ENCODE assay signal across 17 cellular contexts in the genomic region with DNA sequence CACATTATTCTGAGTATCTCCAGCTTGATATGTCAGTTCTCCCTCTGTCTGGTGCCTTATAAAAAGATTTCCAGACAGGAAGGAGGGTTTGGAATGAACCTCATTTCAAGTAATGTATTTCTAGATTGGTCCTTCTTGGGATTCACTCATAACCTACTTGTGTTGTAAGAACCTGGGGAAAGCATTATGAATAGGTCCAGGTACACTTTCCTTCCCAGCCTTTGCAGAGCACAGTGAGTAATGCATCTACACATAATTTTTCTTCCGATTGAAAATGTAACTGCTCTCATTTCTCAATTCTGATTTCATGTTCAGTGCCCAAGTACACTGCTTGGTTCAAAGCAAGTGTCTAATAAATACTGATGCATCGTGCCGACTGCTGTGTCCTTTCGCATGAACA. TPM values are rescaled to one million over a fixed set of nuclear protein-coding genes. Genes with fewer than 3 reads are reported as not detected.
DNase-seq lines count a peak whose midpoint lies in the region; ATAC-seq, FAIRE-seq and TF ChIP-seq lines count a peak whose summit lies in the region.
"Had no signal": no experiment of that assay in that cellular context is flagged by ENCODE, and none has a peak within 500 bp of the region (broad histone marks: within the 10 kb centered on the region; RNA-seq: fewer than 3 reads in every experiment).

No MANE protein-coding gene starts in this region.

- peak overlapping the region; percentile 51 for H3K4me2 ChIP-seq in HCT116 (ENCODE audit: low read length)

- no peaks in the 10 kb centered on the region for H3K9me2 ChIP-seq in HCT116 (ENCODE audit: insufficient read depth)

- H3K4me1 ChIP-seq in HCT116 (ENCODE audit: control insufficient read depth in 1 of 2, insufficient read depth in 2 of 2, low read length in 2 of 2) (peaks cover 0 to 24% of the 10 kb centered on the region in 2 experiments; a peak in 2 of 4 replicates), foreskin keratinocyte (peaks cover 9% of the 10 kb centered on the region), right lobe of liver (peaks cover 0 to 61% (median 23%) of the 10 kb centered on the region in 4 donors), esophagus squamous epithelium (no peaks in the 10 kb centered on the region)
- H3K4me1 ChIP-seq: BE2C had no signal

- no peak for TF ChIP-seq RAD21 in HCT116 (IDR thresholded peaks at IDR 0.05; ENCODE audit: low read depth)

- intact Hi-C loops in HCT116 (cut with micrococcal nuclease) (no loop called here), right lobe of liver (cut with DNase I) (no loop called here), esophagus squamous epithelium (cut with DNase I) (no loop called here)

- 58% methylated on average over 4 of the region's 4 CpGs for WGBS in right lobe of liver (ENCODE audit: insufficient coverage, low coverage, low lambda C conversion rate, missing lambda C conversion rate)
- WGBS in esophagus squamous epithelium, 2 donors: 90 to 92% methylated on average over 4 of the region's 4 CpGs

- H3K36me3 ChIP-seq in HCT116 (ENCODE audit: control insufficient read depth in 1 of 2, insufficient read depth in 2 of 2, low read length in 2 of 2) (peaks cover 5 to 12% of the 10 kb centered on the region in 2 experiments; a peak in 3 of 4 replicates), bronchial epithelial cell (ENCODE audit: control insufficient read depth, insufficient read depth, low read length) (no peaks in the 10 kb centered on the region), right lobe of liver (no peaks in the 10 kb centered on the region), esophagus squamous epithelium (peaks cover 0 to 39% (median 0%) of the 10 kb centered on the region in 3 donors)
- H3K36me3 ChIP-seq: BE2C had no signal

- H4K20me1 ChIP-seq in HCT116 (ENCODE audit: insufficient read depth): no peaks in the 10 kb centered on the region

- H3K27ac ChIP-seq in HCT116 (ENCODE audit: low read depth, low read length) (no peak overlapping the region), foreskin keratinocyte (peak overlapping the region; percentile 16), right lobe of liver (peak overlapping the region; percentile 69 to 91 (median 83)), esophagus squamous epithelium (no peak overlapping the region)
- H3K27ac ChIP-seq: C4-2B, HL-60 had no signal

- no peak overlapping the region for H3K9ac ChIP-seq in HCT116 (ENCODE audit: low read length)

- ATAC-seq in HCT116 (no peak), foreskin keratinocyte (no peak), right lobe of liver (peak in 2 of 4 donors; percentile 1 to 3), GM19455 (IDR thresholded peaks at IDR 0.05; ENCODE audit: unreplicated experiment) (no peak)
- ATAC-seq: GM12878 had no signal

- TF ChIP-seq POLR2A in HCT116 (IDR thresholded peaks at IDR 0.05; ENCODE audit: borderline replicate concordance, extremely low read depth, insufficient read depth, insufficient read length) (no peak), right lobe of liver (IDR thresholded peaks at IDR 0.05) (no peak), esophagus squamous epithelium (IDR thresholded peaks at IDR 0.05) (no peak)

- POLR2A ChIA-PET in HCT116 (lab: Charles Lee): no interaction called here

- H3K79me2 ChIP-seq in HCT116 (ENCODE audit: insufficient read depth, low read length): no peaks in the 10 kb centered on the region

- FAIRE-seq in bronchial epithelial cell (lab: Jason Lieb, UNC): no peak
- FAIRE-seq: A204.1, GM12878, H1 had no signal

- TF ChIP-seq CTCF in HCT116 (IDR thresholded peaks at IDR 0.05 in 2 of 3, conservative IDR thresholded peaks at IDR 0.05 in 1 of 3; ENCODE audit: borderline replicate concordance in 1 of 3, insufficient read depth in 1 of 3, low read depth in 2 of 3, low read length in 2 of 3): no peak
- no peak for TF ChIP-seq CTCF in bronchial epithelial cell (IDR thresholded peaks at IDR 0.05; ENCODE audit: insufficient read depth, low read length, severe bottlenecking)
- TF ChIP-seq CTCF in foreskin keratinocyte (conservative IDR thresholded peaks at IDR 0.05): no peak
- TF ChIP-seq CTCF in right lobe of liver (IDR thresholded peaks at IDR 0.05): no peak
- no peak for TF ChIP-seq CTCF in esophagus squamous epithelium (IDR thresholded peaks at IDR 0.05)

- H3K27me3 ChIP-seq in HCT116 (ENCODE audit: insufficient read depth, low read length): no peaks in the 10 kb centered on the region
- H3K27me3 ChIP-seq in bronchial epithelial cell (ENCODE audit: control insufficient read depth, insufficient read depth, low read length): no peaks in the 10 kb centered on the region
- H3K27me3 ChIP-seq in foreskin keratinocyte: no peaks in the 10 kb centered on the region
- no peaks in the 10 kb centered on the region for H3K27me3 ChIP-seq in right lobe of liver
- no peaks in the 10 kb centered on the region for H3K27me3 ChIP-seq in esophagus squamous epithelium
- H3K27me3 ChIP-seq: BE2C had no signal

- H3K4me3 ChIP-seq in HCT116 (replicated peaks in 1 of 2; ENCODE audit: low read depth in 1 of 2, low read length in 2 of 2) (no peak overlapping the region), bronchial epithelial cell (ENCODE audit: low read depth, low read length) (no peak overlapping the region), right lobe of liver (no peak overlapping the region), esophagus squamous epithelium (no peak overlapping the region)
- H3K4me3 ChIP-seq: GM12878, HAP-1 had no signal

- CTCF ChIA-PET in HCT116 (lab: Charles Lee): no interaction called here

- RAD21 ChIA-PET in HCT116 (lab: Charles Lee; ENCODE audit: low non-redundant PET in 1 of 2, low total read pairs in 2 of 2, uncharacterized antibody in 2 of 2, unreplicated experiment in 2 of 2): interaction anchor here in 1 of 2 experiments (0.7 kb wide), 1 partner anchor 54 kb away, joined by 3 read pairs; no protein-coding TSS in a partner anchor

- DNase-seq in HCT116 (ENCODE audit: low read depth, low spot score) (no peak), bronchial epithelial cell (ENCODE audit: low read depth) (peak; percentile 72), foreskin keratinocyte (peak in 1 of 2 donors; percentile 42), right lobe of liver (no peak), esophagus squamous epithelium (lab: John Stamatoyannopoulos, UW) (no peak), UCSD-AML1 (lab: John Stamatoyannopoulos, UW; ENCODE audit: unreplicated experiment) (no peak), NCI-H526 (lab: John Stamatoyannopoulos, UW) (no peak)
- DNase-seq: BE2C; CD4-positive, alpha-beta memory T cell; DMS79 had no signal

- BruUV-seq in HCT116 (replicated peaks; lab: Mats Ljungman, UMichigan): no TSS peak

- H2AFZ ChIP-seq in HCT116 (ENCODE audit: low read depth, low read length, poor library complexity, severe bottlenecking): no peak overlapping the region

- H3K9me3 ChIP-seq in HCT116 (ENCODE audit: control insufficient read depth in 1 of 2, insufficient read depth in 1 of 2, low read depth in 1 of 2, low read length in 2 of 2) (no peaks in the 10 kb centered on the region), right lobe of liver (no peaks in the 10 kb centered on the region), esophagus squamous epithelium (no peaks in the 10 kb centered on the region)
- H3K9me3 ChIP-seq: BE2C, HAP-1 had no signal

TF ChIP-seq in HCT116, 20 proteins besides CTCF, POLR2A, EP300 and RAD21 (continues in another document):
- TF ChIP-seq SRF (IDR thresholded peaks at IDR 0.05; ENCODE audit: low read depth) (no peak), JUND (IDR thresholded peaks at IDR 0.05) (no peak), ZFX (IDR thresholded peaks at IDR 0.05) (no peak), EZH2 (IDR thresholded peaks at IDR 0.05) (no peak), SIN3A (IDR thresholded peaks at IDR 0.05; ENCODE audit: low read depth) (no peak), EGR1 (IDR thresholded peaks at IDR 0.05; ENCODE audit: low read depth) (no peak), FOSL1 (IDR thresholded peaks at IDR 0.05; ENCODE audit: low read depth) (no peak), CEBPB (IDR thresholded peaks at IDR 0.05; ENCODE audit: low read depth) (no peak), ELF1 (IDR thresholded peaks at IDR 0.05; ENCODE audit: borderline replicate concordance, low read depth) (no peak), SP1 (IDR thresholded peaks at IDR 0.05; ENCODE audit: low read depth) (no peak), YY1 (IDR thresholded peaks at IDR 0.05; ENCODE audit: extremely low read depth, insufficient replicate concordance, low read depth, low read length) (no peak)
- TF ChIP-seq, protein P1, sequence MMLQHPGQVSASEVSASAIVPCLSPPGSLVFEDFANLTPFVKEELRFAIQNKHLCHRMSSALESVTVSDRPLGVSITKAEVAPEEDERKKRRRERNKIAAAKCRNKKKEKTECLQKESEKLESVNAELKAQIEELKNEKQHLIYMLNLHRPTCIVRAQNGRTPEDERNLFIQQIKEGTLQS (IDR thresholded peaks at IDR 0.05): no peak
- TF ChIP-seq, protein P2, sequence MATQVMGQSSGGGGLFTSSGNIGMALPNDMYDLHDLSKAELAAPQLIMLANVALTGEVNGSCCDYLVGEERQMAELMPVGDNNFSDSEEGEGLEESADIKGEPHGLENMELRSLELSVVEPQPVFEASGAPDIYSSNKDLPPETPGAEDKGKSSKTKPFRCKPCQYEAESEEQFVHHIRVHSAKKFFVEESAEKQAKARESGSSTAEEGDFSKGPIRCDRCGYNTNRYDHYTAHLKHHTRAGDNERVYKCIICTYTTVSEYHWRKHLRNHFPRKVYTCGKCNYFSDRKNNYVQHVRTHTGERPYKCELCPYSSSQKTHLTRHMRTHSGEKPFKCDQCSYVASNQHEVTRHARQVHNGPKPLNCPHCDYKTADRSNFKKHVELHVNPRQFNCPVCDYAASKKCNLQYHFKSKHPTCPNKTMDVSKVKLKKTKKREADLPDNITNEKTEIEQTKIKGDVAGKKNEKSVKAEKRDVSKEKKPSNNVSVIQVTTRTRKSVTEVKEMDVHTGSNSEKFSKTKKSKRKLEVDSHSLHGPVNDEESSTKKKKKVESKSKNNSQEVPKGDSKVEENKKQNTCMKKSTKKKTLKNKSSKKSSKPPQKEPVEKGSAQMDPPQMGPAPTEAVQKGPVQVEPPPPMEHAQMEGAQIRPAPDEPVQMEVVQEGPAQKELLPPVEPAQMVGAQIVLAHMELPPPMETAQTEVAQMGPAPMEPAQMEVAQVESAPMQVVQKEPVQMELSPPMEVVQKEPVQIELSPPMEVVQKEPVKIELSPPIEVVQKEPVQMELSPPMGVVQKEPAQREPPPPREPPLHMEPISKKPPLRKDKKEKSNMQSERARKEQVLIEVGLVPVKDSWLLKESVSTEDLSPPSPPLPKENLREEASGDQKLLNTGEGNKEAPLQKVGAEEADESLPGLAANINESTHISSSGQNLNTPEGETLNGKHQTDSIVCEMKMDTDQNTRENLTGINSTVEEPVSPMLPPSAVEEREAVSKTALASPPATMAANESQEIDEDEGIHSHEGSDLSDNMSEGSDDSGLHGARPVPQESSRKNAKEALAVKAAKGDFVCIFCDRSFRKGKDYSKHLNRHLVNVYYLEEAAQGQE (IDR thresholded peaks at IDR 0.05; ENCODE audit: low read depth): no peak

RNA-seq across cellular contexts. Expression of a gene that starts 25.0 kb away (rescaled TPM):
- total RNA-seq in HCT116 (2021; ENCODE audit: unreplicated experiment) (18.2 TPM), bronchial epithelial cell (10.3 and 11.0 TPM in 2 replicates), foreskin keratinocyte (12.0 and 15.4 TPM in 2 replicates), right lobe of liver (100 to 1,000 TPM; 312 to 644 (median 421) TPM), esophagus squamous epithelium (10 to 100 TPM in 2 of 4 donors, 1 to 10 TPM in 2; 6.8 to 43.6 (median 15.9) TPM)
- 14.7 and 17.2 TPM in 2 replicates for polyA plus RNA-seq in HCT116 (2012)
- polyA plus RNA-seq in foreskin keratinocyte: 9.5 and 15.3 TPM in 2 replicates

Comparison
In these comparisons a context has a peak if more than half of its experiments do, and no peak if none do; other contexts are left out.
1. H3K27ac ChIP-seq: peak in foreskin keratinocyte (single experiment) and right lobe of liver (3 of 3); none in HCT116 (single experiment) and esophagus squamous epithelium (0 of 4).
2. RNA of a gene that starts 25.0 kb away (total RNA-seq): 312 to 644 TPM in right lobe of liver; 6.8 to 43.6 TPM in esophagus squamous epithelium, 18.2 TPM in HCT116 (single experiment), 12.0 to 15.4 TPM in foreskin keratinocyte and 10.3 to 11.0 TPM in bronchial epithelial cell; every median in the first group is over 4 times any median in the second.